Comparison of ENCODE assay signal across 1 cellular context in genomic region chr13:36870050-36870692, GRCh38.
TF ChIP-seq lines count a peak whose summit lies in the region.

No MANE protein-coding gene starts in this region.

TF ChIP-seq in HepG2, 621 proteins besides CTCF, POLR2A, EP300 and RAD21 (continued from another document and continues in another):
- no peak for TF ChIP-seq PRDM10 (CRISPR knock-in tag; IDR thresholded peaks at IDR 0.05; ENCODE audit: low read depth)
- TF ChIP-seq ZNF232 (CRISPR knock-in tag; IDR thresholded peaks at IDR 0.05; ENCODE audit: borderline replicate concordance), result no peak
- TF ChIP-seq ARID5B (CRISPR knock-in tag; IDR thresholded peaks at IDR 0.05), result peak; percentile 91
- TF ChIP-seq HHEX (CRISPR knock-in tag; IDR thresholded peaks at IDR 0.05), result no peak
- no peak for TF ChIP-seq GTF2F1 (IDR thresholded peaks at IDR 0.05; ENCODE audit: low read length)
- no peak for TF ChIP-seq JDP2 (CRISPR knock-in tag; IDR thresholded peaks at IDR 0.05; ENCODE audit: borderline replicate concordance)
- no peak for TF ChIP-seq MYNN (CRISPR knock-in tag; IDR thresholded peaks at IDR 0.05; ENCODE audit: low read depth)
- TF ChIP-seq ZNF441 (CRISPR knock-in tag; IDR thresholded peaks at IDR 0.05; ENCODE audit: borderline replicate concordance), result no peak
- no peak for TF ChIP-seq ZNF3 (CRISPR knock-in tag; IDR thresholded peaks at IDR 0.05)
- TF ChIP-seq MNT (IDR thresholded peaks at IDR 0.05), result no peak
- 0 out of 2 replicates have a peak, but pooled peaks have one; percentile 12 for TF ChIP-seq DRAP1 (CRISPR knock-in tag; IDR thresholded peaks at IDR 0.05)
- TF ChIP-seq BATF2 (CRISPR knock-in tag; IDR thresholded peaks at IDR 0.05), result no peak
- no peak for TF ChIP-seq ZBTB8A (CRISPR knock-in tag; IDR thresholded peaks at IDR 0.05; ENCODE audit: borderline replicate concordance, low read depth)
- TF ChIP-seq ZNF496 (CRISPR knock-in tag; IDR thresholded peaks at IDR 0.05; ENCODE audit: insufficient replicate concordance), result no peak
- TF ChIP-seq TFAP4 (IDR thresholded peaks at IDR 0.05; ENCODE audit: borderline replicate concordance, low read depth), result no peak
- no peak for TF ChIP-seq ZNF788 (CRISPR knock-in tag; IDR thresholded peaks at IDR 0.05; ENCODE audit: borderline replicate concordance)
- TF ChIP-seq PAXIP1 (CRISPR knock-in tag; conservative IDR thresholded peaks at IDR 0.05), result peak; percentile 72
- TF ChIP-seq THRA (CRISPR knock-in tag; IDR thresholded peaks at IDR 0.05; ENCODE audit: borderline replicate concordance), result peak; percentile 99
- TF ChIP-seq PPARG (CRISPR knock-in tag; conservative IDR thresholded peaks at IDR 0.05), result no peak
- TF ChIP-seq STAT6 (CRISPR knock-in tag; IDR thresholded peaks at IDR 0.05; ENCODE audit: borderline replicate concordance), result no peak
- no peak for TF ChIP-seq ZSCAN30 (CRISPR knock-in tag; IDR thresholded peaks at IDR 0.05)
- no peak for TF ChIP-seq ZNF800 (CRISPR knock-in tag; IDR thresholded peaks at IDR 0.05)
- 0 out of 2 replicates have a peak, but pooled peaks have one; percentile 37 for TF ChIP-seq MED13 (CRISPR knock-in tag; IDR thresholded peaks at IDR 0.05)
- TF ChIP-seq ISL2 (CRISPR knock-in tag; IDR thresholded peaks at IDR 0.05), result peak; percentile 60; the same call in 1 of the 2 replicates
- no peak for TF ChIP-seq DZIP1 (CRISPR knock-in tag; IDR thresholded peaks at IDR 0.05)
- TF ChIP-seq ZNF549 (CRISPR knock-in tag; IDR thresholded peaks at IDR 0.05), result no peak
- TF ChIP-seq ADNP (CRISPR knock-in tag; IDR thresholded peaks at IDR 0.05), result no peak
- TF ChIP-seq HCFC1 (IDR thresholded peaks at IDR 0.05; ENCODE audit: low read depth, low read length), result no peak
- no peak for TF ChIP-seq NONO (IDR thresholded peaks at IDR 0.05)
- no peak for TF ChIP-seq NONO (CRISPR knock-in tag; conservative IDR thresholded peaks at IDR 0.05)
